ENCODE assay signal across 17 cellular contexts in the genomic region with DNA sequence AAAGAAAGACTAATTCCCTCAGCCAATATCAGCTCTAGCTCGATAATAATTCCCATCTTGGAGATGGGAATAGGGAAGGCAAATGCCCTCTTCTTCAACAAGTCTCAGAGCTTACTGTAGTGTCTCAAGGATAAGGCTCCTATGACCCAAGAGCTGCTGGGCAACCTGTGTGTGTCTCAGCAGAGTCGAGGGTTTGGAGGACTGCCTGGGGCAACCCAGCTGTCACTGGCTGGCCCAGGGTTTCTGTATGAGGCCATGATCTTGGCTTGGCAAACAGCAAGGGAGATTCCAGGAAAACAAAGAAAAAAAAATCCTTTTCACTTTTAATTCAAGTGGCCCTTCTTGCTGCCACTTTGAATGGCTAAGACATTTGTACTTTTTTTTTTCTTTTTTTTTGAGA. TPM values are rescaled to one million over a fixed set of nuclear protein-coding genes. Genes with fewer than 3 reads are reported as not detected.
A peak's percentile ranks its signal among the peaks of the same experiment; 100 is the strongest.
DNase-seq lines count a peak whose midpoint lies in the region; FAIRE-seq and TF ChIP-seq lines count a peak whose summit lies in the region.
"Had no signal": no experiment of that assay in that cellular context is flagged by ENCODE, and none has a peak within 500 bp of the region (broad histone marks: within the 10 kb centered on the region; RNA-seq: fewer than 3 reads in every experiment).

No MANE protein-coding gene starts in this region.

- no peak for DNase-seq in GM18507 (ENCODE audit: extremely low spot score, insufficient read length, low read depth)
- DNase-seq in NCI-H69 (lab: John Stamatoyannopoulos, UW): peak; percentile 71
- DNase-seq in breast epithelium (ENCODE audit: low spot score in 2 of 2): peak; percentile 53 to 55
- DNase-seq in mesendoderm: no peak
- no peak for DNase-seq in NCI-H1694 (lab: John Stamatoyannopoulos, UW)
- DNase-seq in prostate gland (ENCODE audit: low spot score): no peak
- DNase-seq in hippocampal formation (lab: John Stamatoyannopoulos, UW): no peak
- DNase-seq: activated T-cell treated with anti-CD3 and anti-CD28 coated beads for 4 hours; naive B cell; NCI-H345; ovary; stimulated activated CD4-positive, alpha-beta T cell treated with anti-CD3 and anti-CD28 coated beads, Interleukin-4, amount 100 ng/mL, for 4 hours; SW 1271 had no signal

- H4K8ac ChIP-seq in mesendoderm (ENCODE audit: low read depth, low read length): no peak overlapping the region

- H3K4me3 ChIP-seq in breast epithelium (no peak overlapping the region), mesendoderm (ENCODE audit: low read length) (no peak overlapping the region), prostate gland (no peak overlapping the region)
- H3K4me3 ChIP-seq: cardiac muscle cell, ovary, tibial nerve had no signal

- no peak for TF ChIP-seq CTCF in breast epithelium (IDR thresholded peaks at IDR 0.05)
- TF ChIP-seq CTCF in prostate gland (IDR thresholded peaks at IDR 0.05): no peak

- H2BK5ac ChIP-seq in mesendoderm (ENCODE audit: low read length): no peak overlapping the region

- H3K79me1 ChIP-seq in mesendoderm (ENCODE audit: low read length): no peaks in the 10 kb centered on the region

- intact Hi-C loops in breast epithelium (cut with DNase I; ENCODE audit: low total_unique reads) (no loop called here), prostate gland (cut with DNase I) (no loop called here)

- no peak overlapping the region for H2AK5ac ChIP-seq in mesendoderm (ENCODE audit: low read length)

- no CpG with 5 or more reads among the region's 2 CpGs for WGBS in mesendoderm (ENCODE audit: extremely low coverage, insufficient coverage, low lambda C conversion rate)
- WGBS in prostate gland: 66% methylated on average over 2 of the region's 2 CpGs

- no peak overlapping the region for H2BK120ac ChIP-seq in mesendoderm (ENCODE audit: low read depth, low read length)

- no peaks in the 10 kb centered on the region for H3K36me3 ChIP-seq in breast epithelium
- no peaks in the 10 kb centered on the region for H3K36me3 ChIP-seq in mesendoderm (ENCODE audit: control insufficient read depth, insufficient read depth, low read length)
- H3K36me3 ChIP-seq in prostate gland: no peaks in the 10 kb centered on the region
- H3K36me3 ChIP-seq: cardiac muscle cell, ovary, tibial nerve had no signal

- no peaks in the 10 kb centered on the region for H3K79me2 ChIP-seq in mesendoderm (ENCODE audit: control insufficient read depth, insufficient read depth, low read length)

- FAIRE-seq in GM18507 (lab: Jason Lieb, UNC): peak; percentile 61

- H3K27ac ChIP-seq in breast epithelium: peak overlapping the region; percentile 3 to 18
- H3K27ac ChIP-seq in mesendoderm (ENCODE audit: low read depth, low read length): no peak overlapping the region
- H3K27ac ChIP-seq in prostate gland: no peak overlapping the region
- H3K27ac ChIP-seq: cardiac muscle cell, KMS-11, ovary, tibial nerve had no signal

- no peak overlapping the region for H3K56ac ChIP-seq in mesendoderm (ENCODE audit: low read length)

- H3K27me3 ChIP-seq in breast epithelium: peaks cover 0 to 53% of the 10 kb centered on the region in 2 donors
- H3K27me3 ChIP-seq in mesendoderm (ENCODE audit: insufficient read depth, low read length, poor library complexity): no peaks in the 10 kb centered on the region
- no peaks in the 10 kb centered on the region for H3K27me3 ChIP-seq in prostate gland (replicated peaks; ENCODE audit: insufficient read depth)
- H3K27me3 ChIP-seq: cardiac muscle cell, ovary, tibial nerve had no signal

- peaks cover 0 to 4% of the 10 kb centered on the region in 2 donors for H3K4me1 ChIP-seq in breast epithelium
- H3K4me1 ChIP-seq in mesendoderm (ENCODE audit: control insufficient read depth, low read depth, low read length): peaks cover 6% of the 10 kb centered on the region
- no peaks in the 10 kb centered on the region for H3K4me1 ChIP-seq in prostate gland (replicated peaks)

- H3K23ac ChIP-seq in mesendoderm (ENCODE audit: low read length): no peak overlapping the region

- H3K18ac ChIP-seq in mesendoderm (ENCODE audit: low read length): no peak overlapping the region

- no peak overlapping the region for H3K4me2 ChIP-seq in mesendoderm (ENCODE audit: low read length)
- H3K4me2 ChIP-seq: KMS-11 had no signal

- H3K9ac ChIP-seq in mesendoderm (ENCODE audit: low read length): no peak overlapping the region
- H3K9ac ChIP-seq: KMS-11 had no signal

- H3K4ac ChIP-seq in mesendoderm (ENCODE audit: low read depth, low read length): peak overlapping the region; percentile 36

- H3K9me3 ChIP-seq in breast epithelium: no peaks in the 10 kb centered on the region
- H3K9me3 ChIP-seq in prostate gland: no peaks in the 10 kb centered on the region
- H3K9me3 ChIP-seq: ovary, tibial nerve had no signal

- H2BK15ac ChIP-seq in mesendoderm (replicated peaks; ENCODE audit: low read depth): no peak overlapping the region

- H4K5ac ChIP-seq in mesendoderm (ENCODE audit: low read length): no peak overlapping the region

- TF ChIP-seq POLR2A in breast epithelium (IDR thresholded peaks at IDR 0.05) (no peak), prostate gland (IDR thresholded peaks at IDR 0.05) (no peak)

RNA-seq across cellular contexts. Expression of gene TMSB4X, which starts 34.3 kb away (rescaled TPM):
- total RNA-seq in breast epithelium (1,000 to 10,000 TPM; 1,496 to 5,389 (median 3,453) TPM), prostate gland (1,000 to 10,000 TPM; 1,116 to 1,330 TPM)
- polyA plus RNA-seq in mesendoderm (2013, experiment 1 of 2): 3,955 TPM
- polyA plus RNA-seq in mesendoderm (2013, experiment 2 of 2): 4,083 TPM

RNA-seq across cellular contexts. Expression of gene FAM9C, which starts 35.2 kb away (rescaled TPM):
- total RNA-seq in breast epithelium (not detected), prostate gland (1 to 10 TPM in 1 of 2 donors, not detected in 1; 6.5 TPM)
- 0.21 TPM for polyA plus RNA-seq in mesendoderm (2013, experiment 1 of 2)
- polyA plus RNA-seq in mesendoderm (2013, experiment 2 of 2): 0.20 TPM
- total RNA-seq: cardiac muscle cell, tibial nerve had no signal
- polyA plus RNA-seq: BJ, cardiac muscle cell had no signal

Comparison
In these comparisons a context has a peak if more than half of its experiments do, and no peak if none do; other contexts are left out.
1. DNase-seq: peak in NCI-H69 (single experiment) and breast epithelium (2 of 2); none in GM18507 (single experiment), mesendoderm (single experiment), NCI-H1694 (single experiment), prostate gland (single experiment) and hippocampal formation (0 of 2).
2. H3K27ac ChIP-seq: peak in breast epithelium (2 of 2); none in mesendoderm (single experiment) and prostate gland (0 of 2).